1 cellular context compared by ENCODE assay signal in the genomic region with DNA sequence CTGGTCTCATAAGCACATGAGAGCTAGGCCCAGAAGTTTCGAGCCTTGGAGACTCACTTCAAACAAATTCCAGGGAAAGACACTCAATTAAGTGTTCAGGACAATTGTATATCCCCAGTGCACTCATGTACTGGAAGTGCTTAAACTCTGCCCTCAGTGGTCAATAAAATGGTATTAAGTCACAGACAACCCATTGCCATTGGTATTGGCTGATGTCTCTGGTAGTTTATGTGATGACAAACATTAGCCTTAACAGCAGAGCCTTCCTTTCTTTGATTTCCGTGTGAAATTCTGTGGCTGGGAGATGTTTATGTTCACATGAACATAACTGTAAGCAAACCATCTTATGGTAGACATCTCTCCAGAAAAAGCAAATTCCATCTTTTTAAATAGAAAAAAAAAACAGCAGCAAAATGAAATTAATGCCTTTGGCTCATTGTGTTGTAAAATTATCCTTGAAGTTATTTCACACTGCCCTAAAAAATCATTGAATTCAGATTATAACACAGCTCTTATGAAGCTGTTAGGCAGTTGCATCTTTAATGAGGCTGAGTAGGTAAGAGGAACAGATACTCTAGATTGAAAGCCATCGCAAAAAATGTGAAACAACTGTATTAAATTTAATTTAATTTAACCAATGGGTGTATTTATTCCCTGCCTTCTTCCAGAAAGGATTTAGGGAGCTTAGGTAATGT.
TF ChIP-seq lines count a peak whose summit lies in the region.

No MANE protein-coding gene starts in this region.

TF ChIP-seq in IMR-90, 13 proteins besides CTCF, POLR2A, EP300 and RAD21 (continued from another document):
- TF ChIP-seq MAFK (IDR thresholded peaks at IDR 0.05; ENCODE audit: low read depth, low read length): no peak
- TF ChIP-seq SMC3 (IDR thresholded peaks at IDR 0.05; ENCODE audit: low read depth, low read length): no peak
- TF ChIP-seq, protein P1, sequence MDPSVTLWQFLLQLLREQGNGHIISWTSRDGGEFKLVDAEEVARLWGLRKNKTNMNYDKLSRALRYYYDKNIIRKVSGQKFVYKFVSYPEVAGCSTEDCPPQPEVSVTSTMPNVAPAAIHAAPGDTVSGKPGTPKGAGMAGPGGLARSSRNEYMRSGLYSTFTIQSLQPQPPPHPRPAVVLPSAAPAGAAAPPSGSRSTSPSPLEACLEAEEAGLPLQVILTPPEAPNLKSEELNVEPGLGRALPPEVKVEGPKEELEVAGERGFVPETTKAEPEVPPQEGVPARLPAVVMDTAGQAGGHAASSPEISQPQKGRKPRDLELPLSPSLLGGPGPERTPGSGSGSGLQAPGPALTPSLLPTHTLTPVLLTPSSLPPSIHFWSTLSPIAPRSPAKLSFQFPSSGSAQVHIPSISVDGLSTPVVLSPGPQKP (IDR thresholded peaks at IDR 0.05; ENCODE audit: borderline replicate concordance, low read depth, low read length): no peak
- no peak for TF ChIP-seq MXI1 (IDR thresholded peaks at IDR 0.05; ENCODE audit: borderline replicate concordance, low read depth, low read length)
- TF ChIP-seq CHD1 (IDR thresholded peaks at IDR 0.05; ENCODE audit: low read depth, low read length): no peak
- no peak for TF ChIP-seq RCOR1 (IDR thresholded peaks at IDR 0.05; ENCODE audit: insufficient replicate concordance, low read length)
- TF ChIP-seq MAZ (IDR thresholded peaks at IDR 0.05; ENCODE audit: borderline replicate concordance, low read depth, low read length): no peak
- TF ChIP-seq, protein P2, sequence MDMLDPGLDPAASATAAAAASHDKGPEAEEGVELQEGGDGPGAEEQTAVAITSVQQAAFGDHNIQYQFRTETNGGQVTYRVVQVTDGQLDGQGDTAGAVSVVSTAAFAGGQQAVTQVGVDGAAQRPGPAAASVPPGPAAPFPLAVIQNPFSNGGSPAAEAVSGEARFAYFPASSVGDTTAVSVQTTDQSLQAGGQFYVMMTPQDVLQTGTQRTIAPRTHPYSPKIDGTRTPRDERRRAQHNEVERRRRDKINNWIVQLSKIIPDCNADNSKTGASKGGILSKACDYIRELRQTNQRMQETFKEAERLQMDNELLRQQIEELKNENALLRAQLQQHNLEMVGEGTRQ (IDR thresholded peaks at IDR 0.05; ENCODE audit: low read depth, low read length): no peak
- TF ChIP-seq FOS (IDR thresholded peaks at IDR 0.05; ENCODE audit: low read depth, low read length): no peak
- no peak for TF ChIP-seq BHLHE40 (IDR thresholded peaks at IDR 0.05; ENCODE audit: low read depth, low read length)
- no peak for TF ChIP-seq NFE2L2 (IDR thresholded peaks at IDR 0.05; ENCODE audit: low read depth, low read length)
